ENCODE assay signal across 1 cellular context in the genomic region with DNA sequence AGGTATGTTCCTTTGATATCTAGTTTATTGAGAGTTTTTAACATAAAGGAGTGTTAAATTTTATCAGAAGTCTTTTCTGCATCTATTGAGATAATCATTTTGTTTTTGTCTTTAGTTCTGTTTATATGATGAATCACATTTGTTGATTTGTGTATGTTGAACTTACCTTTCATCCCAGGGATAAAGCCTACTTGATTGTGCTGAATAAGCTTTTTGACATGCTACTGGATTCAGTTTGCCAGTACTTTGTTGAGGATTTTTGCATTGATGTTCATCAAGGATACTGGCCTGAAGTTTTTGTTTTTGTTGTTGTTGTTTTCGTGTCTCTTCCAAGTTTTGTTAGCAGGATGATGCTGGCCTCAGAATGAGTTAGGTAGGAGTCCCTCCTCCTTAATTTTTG.
TF ChIP-seq lines count a peak whose summit lies in the region.

No MANE protein-coding gene starts in this region.

TF ChIP-seq in GM23338, 12 proteins besides CTCF, POLR2A, EP300 and RAD21 (continued from another document):
- TF ChIP-seq ZNF462 (CRISPR knock-in tag; IDR thresholded peaks at IDR 0.05): no peak
